22 cellular contexts compared by ENCODE assay signal in genomic region chr3:46985588-46985987, GRCh38. TPM values are rescaled to one million over a fixed set of nuclear protein-coding genes. Genes with fewer than 3 reads are reported as not detected.
DNase-seq lines count a peak whose midpoint lies in the region; ATAC-seq, FAIRE-seq and TF ChIP-seq lines count a peak whose summit lies in the region.
"Had no signal": no experiment of that assay in that cellular context is flagged by ENCODE, and none has a peak within 500 bp of the region (broad histone marks: within the 10 kb centered on the region; RNA-seq: fewer than 3 reads in every experiment).

No MANE protein-coding gene starts in this region.

- H3K4me3 ChIP-seq in mammary epithelial cell (replicated peaks in 1 of 3; ENCODE audit: insufficient read depth in 1 of 3, low read depth in 2 of 3, low read length in 3 of 3) = no peak overlapping the region
- H3K4me3 ChIP-seq in breast epithelium = no peak overlapping the region
- no peak overlapping the region for H3K4me3 ChIP-seq in kidney (ENCODE audit: low read length in 2 of 2)
- no peak overlapping the region for H3K4me3 ChIP-seq in transverse colon
- H3K4me3 ChIP-seq: cardiac muscle cell, GM23338 had no signal

- H3K27me3 ChIP-seq in mammary epithelial cell (ENCODE audit: insufficient read depth, low read length) (no peaks in the 10 kb centered on the region), breast epithelium (no peaks in the 10 kb centered on the region), transverse colon (no peaks in the 10 kb centered on the region)
- H3K27me3 ChIP-seq: cardiac muscle cell, foreskin keratinocyte had no signal

- H3K27ac ChIP-seq in mammary epithelial cell (ENCODE audit: insufficient read depth, low read depth, low read length) = no peak overlapping the region
- no peak overlapping the region for H3K27ac ChIP-seq in breast epithelium
- H3K27ac ChIP-seq in kidney (ENCODE audit: low read depth in 2 of 2, low read length in 2 of 2) = no peak overlapping the region
- H3K27ac ChIP-seq in transverse colon = peak overlapping the region in 3 of 4 donors; percentile 1 to 65 (median 60)
- H3K27ac ChIP-seq: cardiac muscle cell, foreskin keratinocyte had no signal

- FAIRE-seq in kidney (lab: Jason Lieb, UNC) = no peak

- BruUV-seq in mammary epithelial cell (replicated peaks; lab: Mats Ljungman, UMichigan) = no TSS peak

- POLR2A ChIA-PET in activated CD4-positive, alpha-beta memory T cell treated with anti-CD3 and anti-CD28 coated beads, Interleukin-2, amount 10 ng/mL, durations not matched to agents 7 days and 5 days (lab: Charles Lee) = interaction anchor here (0.6 to 3.6 kb wide), 3 partner anchors 9 to 89 kb away, joined by 3 to 34 read pairs (median 5); partner anchors contain the start of gene CCDC12

- peaks cover 29% of the 10 kb centered on the region for H3K4me1 ChIP-seq in mammary epithelial cell (ENCODE audit: insufficient read depth, low read length)
- H3K4me1 ChIP-seq in breast epithelium = peaks cover 8 to 17% of the 10 kb centered on the region in 2 donors
- peaks cover 0 to 29% of the 10 kb centered on the region in 2 donors for H3K4me1 ChIP-seq in kidney (ENCODE audit: control insufficient read depth in 1 of 2, insufficient read depth in 1 of 2, low read depth in 1 of 2, low read length in 2 of 2)
- H3K4me1 ChIP-seq in transverse colon = peaks cover 22 to 52% (median 47%) of the 10 kb centered on the region in 4 donors

- TF ChIP-seq POLR2A in breast epithelium (IDR thresholded peaks at IDR 0.05) (no peak), transverse colon (IDR thresholded peaks at IDR 0.05) (no peak)

- H3K4me3 Mint-ChIP-seq in activated CD4-positive, alpha-beta memory T cell treated with anti-CD3 and anti-CD28 coated beads, Interleukin-2, amount 10 ng/mL, durations not matched to agents 7 days and 5 days = no peak overlapping the region
- H3K4me3 Mint-ChIP-seq: GM23338 had no signal

- no peaks in the 10 kb centered on the region for H4K20me1 ChIP-seq in mammary epithelial cell (ENCODE audit: insufficient read depth, low read length)

- no peaks in the 10 kb centered on the region for H3K9me3 Mint-ChIP-seq in activated CD4-positive, alpha-beta memory T cell treated with anti-CD3 and anti-CD28 coated beads, Interleukin-2, amount 10 ng/mL, durations not matched to agents 7 days and 5 days
- H3K9me3 Mint-ChIP-seq: naive B cell had no signal

- H3K36me3 ChIP-seq in mammary epithelial cell (ENCODE audit: insufficient read depth, low read length) = no peaks in the 10 kb centered on the region
- H3K36me3 ChIP-seq in breast epithelium = no peaks in the 10 kb centered on the region
- peaks cover 0 to 2% of the 10 kb centered on the region in 2 donors for H3K36me3 ChIP-seq in kidney (ENCODE audit: control insufficient read depth in 1 of 2, insufficient read depth in 2 of 2, low read length in 2 of 2)
- no peaks in the 10 kb centered on the region for H3K36me3 ChIP-seq in transverse colon
- H3K36me3 ChIP-seq: cardiac muscle cell had no signal

- dilution Hi-C loops in mammary epithelial cell (cut with HindIII; ENCODE audit: low sequenced_read_pairs) = no loop called here

- peaks cover 60% of the 10 kb centered on the region for H3K36me3 Mint-ChIP-seq in activated CD4-positive, alpha-beta memory T cell treated with anti-CD3 and anti-CD28 coated beads, Interleukin-2, amount 10 ng/mL, durations not matched to agents 7 days and 5 days (ENCODE audit: low read depth)
- H3K36me3 Mint-ChIP-seq: naive B cell had no signal

- H3K79me2 ChIP-seq in mammary epithelial cell (ENCODE audit: insufficient read depth, low read length) = peaks cover 35% of the 10 kb centered on the region

- no peak overlapping the region for H2AFZ ChIP-seq in mammary epithelial cell (ENCODE audit: low read depth, low read length)
- H2AFZ ChIP-seq: GM23338 had no signal

- H3K9me3 ChIP-seq in mammary epithelial cell (replicated peaks; ENCODE audit: insufficient read depth, low read length) = no peaks in the 10 kb centered on the region
- no peaks in the 10 kb centered on the region for H3K9me3 ChIP-seq in breast epithelium
- no peaks in the 10 kb centered on the region for H3K9me3 ChIP-seq in kidney (ENCODE audit: control insufficient read depth in 1 of 2, low read length in 2 of 2)
- no peaks in the 10 kb centered on the region for H3K9me3 ChIP-seq in transverse colon

- peak overlapping the region; percentile 9 for H3K4me2 ChIP-seq in mammary epithelial cell (ENCODE audit: insufficient read depth, low read depth, low read length)
- H3K4me2 ChIP-seq: GM23338 had no signal

- in situ Hi-C loops in mammary epithelial cell (cut with MboI; ENCODE audit: low sequenced_read_pairs in 2 of 2) = no loop called here
- in situ Hi-C loops in transverse colon (cut with MboI; ENCODE audit: low pct_ligation_motif_present in 1 of 4, low pct_unique_long_range_greater_than_20kb in 1 of 4, low sequenced_read_pairs in 3 of 4) = loop anchor here in 1 of 4 donors (10.0 kb wide), 1 partner anchor 51 kb away; no protein-coding TSS in a partner anchor

- H3K27ac Mint-ChIP-seq in activated CD4-positive, alpha-beta memory T cell treated with anti-CD3 and anti-CD28 coated beads, Interleukin-2, amount 10 ng/mL, durations not matched to agents 7 days and 5 days = peak overlapping the region; percentile 89
- H3K27ac Mint-ChIP-seq: GM23338 had no signal

- CTCF ChIA-PET in mammary epithelial cell (lab: Charles Lee; ENCODE audit: low non-redundant PET) = no interaction called here
- CTCF ChIA-PET in activated CD4-positive, alpha-beta memory T cell treated with anti-CD3 and anti-CD28 coated beads, Interleukin-2, amount 10 ng/mL, durations not matched to agents 7 days and 5 days (lab: Charles Lee) = no interaction called here

- peaks cover 91% of the 10 kb centered on the region for H3K4me1 Mint-ChIP-seq in activated CD4-positive, alpha-beta memory T cell treated with anti-CD3 and anti-CD28 coated beads, Interleukin-2, amount 10 ng/mL, durations not matched to agents 7 days and 5 days

- TF ChIP-seq CTCF in mammary epithelial cell (conservative IDR thresholded peaks at IDR 0.05 in 1 of 2, IDR thresholded peaks at IDR 0.05 in 1 of 2; ENCODE audit: extremely low read depth in 1 of 2, insufficient read depth in 1 of 2, low read depth in 1 of 2, low read length in 2 of 2) (no peak), breast epithelium (IDR thresholded peaks at IDR 0.05) (no peak), kidney (IDR thresholded peaks at IDR 0.05; ENCODE audit: borderline replicate concordance, extremely low read depth, insufficient read depth) (no peak), transverse colon (IDR thresholded peaks at IDR 0.05) (no peak)

- 70% methylated on average over 2 of the region's 5 CpGs for WGBS in mammary epithelial cell (ENCODE audit: low coverage, missing lambda C conversion rate)
- WGBS in transverse colon (ENCODE audit: low coverage in 1 of 2), 2 donors = 91% methylated on average over 5 of the region's 5 CpGs; no CpG with 5 or more reads in 1 of the 2 donors

- H3K27me3 Mint-ChIP-seq in activated CD4-positive, alpha-beta memory T cell treated with anti-CD3 and anti-CD28 coated beads, Interleukin-2, amount 10 ng/mL, durations not matched to agents 7 days and 5 days = no peaks in the 10 kb centered on the region
- H3K27me3 Mint-ChIP-seq: naive B cell had no signal

- intact Hi-C loops in mammary epithelial cell (cut with micrococcal nuclease) = no loop called here
- intact Hi-C loops in breast epithelium (cut with DNase I; ENCODE audit: low total_unique reads) = no loop called here
- intact Hi-C loops in kidney (cut with DNase I) = no loop called here
- intact Hi-C loops in transverse colon (cut with DNase I; ENCODE audit: low total_unique reads) = no loop called here

- TF ChIP-seq EP300 in transverse colon (IDR thresholded peaks at IDR 0.05; ENCODE audit: low read depth) = no peak

- no peak overlapping the region for H3K9ac ChIP-seq in mammary epithelial cell (ENCODE audit: insufficient read depth, low read length)
- H3K9ac ChIP-seq in kidney (ENCODE audit: low read length in 2 of 2) = no peak overlapping the region

- no peak for ATAC-seq in HG03432 (IDR thresholded peaks at IDR 0.05; ENCODE audit: unreplicated experiment)
- ATAC-seq: activated CD4-positive, CD25-positive, alpha-beta regulatory T cell treated with anti-CD3 and anti-CD28 coated beads, Interleukin-2, amount 50 U/mL, for 24 hours; foreskin keratinocyte; GM23338; left lobe of liver had no signal

- DNase-seq in mammary epithelial cell = no peak
- no peak for DNase-seq in breast epithelium (ENCODE audit: low spot score in 2 of 2)
- no peak for DNase-seq in activated CD4-positive, alpha-beta memory T cell treated with anti-CD3 and anti-CD28 coated beads, Interleukin-2, amount 10 ng/mL, durations not matched to agents 7 days and 5 days
- DNase-seq in kidney = peak; percentile 66
- DNase-seq in transverse colon = no peak
- DNase-seq in GOT3 (lab: John Stamatoyannopoulos, UW) = no peak
- DNase-seq in mesenteric fat pad (ENCODE audit: low spot score) = no peak
- DNase-seq: activated T-cell treated with anti-CD3 and anti-CD28 coated beads for 4 hours; foreskin keratinocyte; GDM1; Kasumi-1; naive B cell; NCI-H1436; NCI-H226; SIG-M5; stimulated activated CD4-positive, alpha-beta T cell treated with anti-CD3 and anti-CD28 coated beads, Interleukin-15, amount 100 ng/mL, for 24 hours; T-helper 9 cell had no signal

RNA-seq across cellular contexts. Expression of gene NBEAL2, which starts 6.1 kb away (rescaled TPM):
- total RNA-seq in mammary epithelial cell (10 to 100 TPM; 21.3 to 42.3 TPM), breast epithelium (10 to 100 TPM; 16.8 to 58.3 (median 54.4) TPM), kidney (82.8 TPM), transverse colon (100 to 1,000 TPM in 2 of 4 donors, 10 to 100 TPM in 2; 81.1 to 163 (median 122) TPM), mesenteric fat pad (42.9 TPM)
- polyA plus RNA-seq in mammary epithelial cell (24.6 TPM), kidney (ENCODE audit: insufficient read depth, low read depth, low replicate concordance) (25.7 TPM)
- polyA minus RNA-seq in mammary epithelial cell = 63.5 TPM
- 100 to 1,000 TPM; 254 to 267 TPM for total RNA-seq in activated CD4-positive, alpha-beta memory T cell treated with anti-CD3 and anti-CD28 coated beads, Interleukin-2, amount 10 ng/mL, durations not matched to agents 7 days and 5 days

RNA-seq across cellular contexts. Expression of gene CCDC12, which starts 9.0 kb away (rescaled TPM):
- total RNA-seq in mammary epithelial cell = 10 to 100 TPM; 17.8 to 42.1 TPM
- 31.4 TPM for polyA plus RNA-seq in mammary epithelial cell
- 19.6 TPM for polyA minus RNA-seq in mammary epithelial cell
- total RNA-seq in breast epithelium = 10 to 100 TPM; 27.0 to 50.2 (median 43.9) TPM
- 10 to 100 TPM; 55.0 to 56.7 TPM for total RNA-seq in activated CD4-positive, alpha-beta memory T cell treated with anti-CD3 and anti-CD28 coated beads, Interleukin-2, amount 10 ng/mL, durations not matched to agents 7 days and 5 days
- 59.7 TPM for total RNA-seq in kidney
- polyA plus RNA-seq in kidney (ENCODE audit: insufficient read depth, low read depth, low replicate concordance) = 85.6 TPM
- 10 to 100 TPM; 50.1 to 72.9 (median 53.0) TPM for total RNA-seq in transverse colon
- total RNA-seq in mesenteric fat pad = 33.1 TPM

Comparison
In these comparisons a context has a peak if more than half of its experiments do, and no peak if none do; other contexts are left out.
1. H3K27ac ChIP-seq: peak in transverse colon (3 of 4); none in mammary epithelial cell (single experiment), breast epithelium (0 of 2) and kidney (0 of 2).